8 cellular contexts compared by ENCODE assay signal in the genomic region with DNA sequence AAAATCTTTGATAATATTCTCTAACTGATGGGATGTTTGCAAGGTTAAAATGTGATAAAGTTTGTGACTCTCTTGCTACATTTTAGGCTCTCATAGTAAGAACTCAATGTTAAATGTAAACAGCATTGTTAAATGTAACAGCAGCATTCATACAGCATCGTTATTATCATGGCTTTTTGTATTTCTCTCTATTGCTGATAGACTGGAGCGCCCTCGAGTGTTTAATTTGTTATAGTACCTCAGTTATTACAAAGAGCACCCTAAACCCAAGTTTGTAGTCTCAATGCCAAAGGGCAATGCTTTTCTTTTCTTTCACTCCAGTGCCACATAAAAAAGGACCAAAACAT. TPM values are rescaled to one million over a fixed set of nuclear protein-coding genes. Genes with fewer than 3 reads are reported as not detected.
A peak's percentile ranks its signal among the peaks of the same experiment; 100 is the strongest.
DNase-seq lines count a peak whose midpoint lies in the region; TF ChIP-seq lines count a peak whose summit lies in the region.

No MANE protein-coding gene starts in this region.

- H3K4me3 ChIP-seq in HAP-1 (no peak overlapping the region), Peyer's patch (no peak overlapping the region), fibroblast of mammary gland (ENCODE audit: control insufficient read depth, low read depth, low read length) (no peak overlapping the region), transverse colon (no peak overlapping the region), coronary artery (no peak overlapping the region)

- in situ Hi-C loops in HAP-1 (cut with MboI; ENCODE audit: low sequenced_read_pairs) (loop anchor here (10.0 kb wide), 1 partner anchor 246 kb away; a partner anchor contains a TSS), transverse colon (cut with MboI; ENCODE audit: low pct_ligation_motif_present in 1 of 4, low pct_unique_long_range_greater_than_20kb in 1 of 4, low sequenced_read_pairs in 3 of 4) (loop anchor here (5.0 to 25.0 kb wide), 3 partner anchors 73 to 248 kb away; a partner anchor contains a TSS)

- peak overlapping the region in 2 of 4 donors; percentile 62 to 78 for H3K27ac ChIP-seq in Peyer's patch
- peak overlapping the region; percentile 64 to 82 (median 76) for H3K27ac ChIP-seq in transverse colon
- no peak overlapping the region for H3K27ac ChIP-seq in coronary artery

- no peaks in the 10 kb centered on the region for H3K27me3 ChIP-seq in HAP-1 (ENCODE audit: low read depth)
- H3K27me3 ChIP-seq in Peyer's patch = no peaks in the 10 kb centered on the region
- no peaks in the 10 kb centered on the region for H3K27me3 ChIP-seq in transverse colon

- DNase-seq in AML-193 (lab: John Stamatoyannopoulos, UW) (peak; percentile 52 to 62), HAP-1 (ENCODE audit: low spot score in 2 of 2) (peak; percentile 25 to 34), Peyer's patch (no peak), fibroblast of mammary gland (ENCODE audit: low read depth) (peak; percentile 62), transverse colon (no peak), OCI-M2 (lab: John Stamatoyannopoulos, UW; ENCODE audit: unreplicated experiment) (no peak), coronary artery (ENCODE audit: low spot score) (no peak), NCI-H2029 treated with DMSO at 0.1 percent for 48 hours (lab: John Stamatoyannopoulos, UW) (no peak)

- H3K4me1 ChIP-seq in HAP-1 = no peaks in the 10 kb centered on the region
- H3K4me1 ChIP-seq in Peyer's patch = peaks cover 0 to 28% (median 0%) of the 10 kb centered on the region in 4 donors
- peaks cover 3 to 37% (median 18%) of the 10 kb centered on the region in 4 donors for H3K4me1 ChIP-seq in transverse colon

- no peaks in the 10 kb centered on the region for H3K9me3 ChIP-seq in HAP-1
- no peaks in the 10 kb centered on the region for H3K9me3 ChIP-seq in Peyer's patch
- H3K9me3 ChIP-seq in transverse colon = no peaks in the 10 kb centered on the region

- peak in 4 of 6 experiments; percentile 33 to 92 (median 81) for TF ChIP-seq CTCF in Peyer's patch (IDR thresholded peaks at IDR 0.05)
- peak; percentile 61 for TF ChIP-seq CTCF in fibroblast of mammary gland (conservative IDR thresholded peaks at IDR 0.05; ENCODE audit: control insufficient read depth, insufficient read depth, low read depth, low read length)
- peak; percentile 12 to 68 (median 43) for TF ChIP-seq CTCF in transverse colon (IDR thresholded peaks at IDR 0.05)
- TF ChIP-seq CTCF in coronary artery (IDR thresholded peaks at IDR 0.05) = no peak

- WGBS in transverse colon (ENCODE audit: low coverage in 1 of 2), 2 donors = 7 to 8% methylated on average over 3 of the region's 3 CpGs

- intact Hi-C loops in transverse colon (cut with DNase I; ENCODE audit: low total_unique reads) = no loop called here

- peak in 1 of 2 donors; percentile 4 for TF ChIP-seq POLR2A in Peyer's patch (IDR thresholded peaks at IDR 0.05)
- no peak for TF ChIP-seq POLR2A in transverse colon (IDR thresholded peaks at IDR 0.05)

- no peak for TF ChIP-seq EP300 in transverse colon (IDR thresholded peaks at IDR 0.05; ENCODE audit: low read depth)

- no peaks in the 10 kb centered on the region for H3K36me3 ChIP-seq in HAP-1 (replicated peaks)
- no peaks in the 10 kb centered on the region for H3K36me3 ChIP-seq in Peyer's patch
- no peaks in the 10 kb centered on the region for H3K36me3 ChIP-seq in transverse colon

RNA-seq across cellular contexts. Expression of a gene that starts 14.9 kb away (rescaled TPM):
- 10 to 100 TPM in 1 of 4 donors, 1 to 10 TPM in 3; 6.0 to 30.5 (median 8.9) TPM for total RNA-seq in Peyer's patch
- total RNA-seq in transverse colon = 10 to 100 TPM in 2 of 4 donors, 1 to 10 TPM in 2; 6.8 to 20.9 (median 9.2) TPM

Comparison
In these comparisons a context has a peak if more than half of its experiments do, and no peak if none do; other contexts are left out.
1. DNase-seq: peak in AML-193 (2 of 2), HAP-1 (2 of 2) and fibroblast of mammary gland (single experiment); none in Peyer's patch (0 of 3), transverse colon (single experiment), OCI-M2 (single experiment), coronary artery (single experiment) and NCI-H2029 treated with DMSO at 0.1 percent for 48 hours (single experiment).
2. H3K27ac ChIP-seq: peak in transverse colon (4 of 4); none in coronary artery (0 of 2).